ENCODE assay signal across 20 cellular contexts in the genomic region with DNA sequence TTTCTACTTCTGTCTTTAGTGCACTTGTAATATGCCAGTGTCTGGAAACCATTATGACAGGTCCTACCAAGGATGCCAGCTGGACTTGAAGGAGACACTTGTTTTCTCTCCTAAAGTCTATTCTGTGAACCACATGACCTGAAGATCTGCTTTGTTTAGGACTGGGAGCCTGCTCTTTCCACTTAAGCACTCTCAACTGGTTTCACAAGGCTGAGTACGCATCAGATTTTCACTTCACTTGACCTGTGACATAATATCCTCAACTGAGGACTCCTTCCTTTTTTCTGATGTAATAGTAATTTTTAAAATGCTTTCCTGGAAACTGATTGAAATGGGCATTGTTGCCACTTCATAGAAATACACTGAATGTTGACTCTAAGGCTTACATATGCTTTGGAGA. TPM values are rescaled to one million over a fixed set of nuclear protein-coding genes. Genes with fewer than 3 reads are reported as not detected.
"Had no signal": no experiment of that assay in that cellular context is flagged by ENCODE, and none has a peak within 500 bp of the region (broad histone marks: within the 10 kb centered on the region; RNA-seq: fewer than 3 reads in every experiment).

No MANE protein-coding gene starts in this region.

- H3K4me3 ChIP-seq: ascending aorta, colonic mucosa, tibial artery, uterus had no signal

- H3K9me3 ChIP-seq: ascending aorta, colonic mucosa, tibial artery, uterus had no signal

- H3K79me2 ChIP-seq: parathyroid adenoma had no signal

- H3K9ac ChIP-seq: parathyroid adenoma had no signal

- H3K4me1 ChIP-seq: ascending aorta, colonic mucosa, tibial artery, uterus had no signal

- ATAC-seq: activated CD8-positive, alpha-beta T cell treated with anti-CD3 and anti-CD28 coated beads, Interleukin-2, amount 10 ng/mL, durations not matched to agents 7 days and 5 days; left colon had no signal

- DNase-seq: activated CD4-positive, alpha-beta T cell treated with anti-CD3 and anti-CD28 coated beads for 48 hours; activated CD4-positive, CD25-positive, alpha-beta regulatory T cell; activated CD8-positive, alpha-beta T cell treated with anti-CD3 and anti-CD28 coated beads, Interleukin-2, amount 10 ng/mL, durations not matched to agents 7 days and 5 days; activated naive CD4-positive, alpha-beta T cell treated with anti-CD3 and anti-CD28 coated beads, Interleukin-2, amount 10 ng/mL, durations not matched to agents 7 days and 5 days; activated T-cell treated with anti-CD3 and anti-CD28 coated beads, Interleukin-2, amount 50 U/mL, for 24 hours; colonic mucosa; endodermal cell; foreskin melanocyte; glutamatergic neuron; hippocampal formation; left colon; midbrain; stimulated activated CD8-positive, alpha-beta memory T cell treated with anti-CD3 and anti-CD28 coated beads, Interleukin-4, amount 100 ng/mL, for 48 hours; stimulated activated naive CD4-positive, alpha-beta T cell; T-helper 9 cell; tibial artery; uterus had no signal

- H3K36me3 ChIP-seq: ascending aorta, colonic mucosa, tibial artery, uterus had no signal

- H2AFZ ChIP-seq: parathyroid adenoma had no signal

- H3K27me3 ChIP-seq: ascending aorta, colonic mucosa, tibial artery, uterus had no signal

- H3K27ac ChIP-seq: ascending aorta, colonic mucosa, epithelial cell of prostate, parathyroid adenoma, tibial artery, uterus had no signal

RNA-seq across cellular contexts. Expression of a gene that starts 52.2 kb away (rescaled TPM):
- total RNA-seq: activated CD8-positive, alpha-beta T cell treated with anti-CD3 and anti-CD28 coated beads, Interleukin-2, amount 10 ng/mL, durations not matched to agents 7 days and 5 days had no signal
